ENCODE assay signal across 12 cellular contexts in the genomic region with DNA sequence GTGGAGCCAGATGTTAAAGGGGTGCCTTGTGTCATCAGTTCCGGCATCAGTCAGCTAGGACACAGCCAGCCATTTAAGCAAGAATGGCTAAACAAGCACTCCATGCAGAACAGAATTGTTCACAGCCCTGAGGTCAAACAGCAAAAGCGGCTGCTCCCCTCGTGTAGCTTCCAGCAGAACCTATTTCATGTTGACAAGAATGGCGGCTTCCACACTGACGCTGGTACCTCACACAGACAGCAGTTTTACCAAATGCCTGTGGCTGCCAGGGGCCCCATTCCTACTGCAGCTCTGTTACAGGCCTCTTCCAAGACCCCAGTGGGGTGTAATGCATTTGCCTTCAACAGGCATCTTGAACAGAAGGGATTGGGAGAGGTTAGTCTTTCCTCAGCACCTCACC.
"Had no signal": no experiment of that assay in that cellular context is flagged by ENCODE, and none has a peak within 500 bp of the region (broad histone marks: within the 10 kb centered on the region; RNA-seq: fewer than 3 reads in every experiment).

No MANE protein-coding gene starts in this region.

- DNase-seq: activated CD4-positive, alpha-beta memory T cell treated with anti-CD3 and anti-CD28 coated beads, Interleukin-2, amount 10 ng/mL, durations not matched to agents 7 days and 5 days; activated CD4-positive, alpha-beta T cell treated with anti-CD3 and anti-CD28 coated beads for 4 hours; activated effector memory CD4-positive, alpha-beta T cell treated with Interleukin-2 at 50 U/mL for 16 hours; activated naive CD4-positive, alpha-beta T cell treated with anti-CD3 and anti-CD28 coated beads, Interleukin-2, amount 50 U/mL, for 16 hours; activated T-cell treated with anti-CD3 and anti-CD28 coated beads, Interleukin-2, amount 50 U/mL, for 24 hours; islet precursor cell; mammary epithelial cell; ovary; spleen; thyroid gland had no signal

- H3K36me3 ChIP-seq: ovary, spleen had no signal

- ATAC-seq: esophagus mucosa, sciatic nerve had no signal

- H3K9me3 ChIP-seq: ovary, spleen, thyroid gland had no signal

- H3K27me3 ChIP-seq: ovary, spleen, thyroid gland had no signal

- H3K4me1 ChIP-seq: spleen, thyroid gland had no signal

- H3K4me3 ChIP-seq: ovary, spleen, thyroid gland had no signal

- H3K27ac ChIP-seq: ovary, spleen, thyroid gland had no signal
